24 cellular contexts compared by ENCODE assay signal in the genomic region with DNA sequence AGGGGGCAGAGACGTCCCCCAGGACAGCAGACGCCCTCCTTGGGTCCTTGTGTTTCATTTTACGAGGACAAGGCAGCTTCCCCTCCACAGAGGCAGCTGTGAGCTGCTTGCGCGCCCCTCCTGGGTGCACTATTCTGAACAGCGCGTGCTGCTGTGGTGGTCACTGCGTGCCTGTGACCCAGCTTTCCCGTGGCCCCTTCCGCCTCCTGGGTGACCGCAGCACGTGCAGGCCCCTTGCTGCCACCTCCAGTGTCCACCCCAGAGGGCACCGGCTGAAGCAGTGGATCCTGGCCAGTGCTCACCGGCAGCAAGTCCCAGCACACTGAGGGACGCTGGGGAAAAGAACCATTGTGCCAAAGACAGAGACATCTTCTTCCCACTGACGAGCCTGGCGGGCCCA.
"Had no signal": no experiment of that assay in that cellular context is flagged by ENCODE, and none has a peak within 500 bp of the region (broad histone marks: within the 10 kb centered on the region; RNA-seq: fewer than 3 reads in every experiment).

No MANE protein-coding gene starts in this region.

- H3K4me1 ChIP-seq: body of pancreas, colonic mucosa, esophagus squamous epithelium, gastroesophageal sphincter had no signal

- DNase-seq: activated CD4-positive, alpha-beta memory T cell treated with anti-CD3 and anti-CD28 coated beads for 36 hours; activated CD4-positive, alpha-beta T cell treated with anti-CD3 and anti-CD28 coated beads for 36 hours; activated CD4-positive, alpha-beta T cell treated with anti-CD3 and anti-CD28 coated beads, Interleukin-2, amount 10 ng/mL, durations not matched to agents 24 days and 14 days; activated CD4-positive, CD25-positive, alpha-beta regulatory T cell; activated CD4-positive, CD25-positive, alpha-beta regulatory T cell treated with anti-CD3 and anti-CD28 coated beads, Interleukin-2, amount 50 U/mL, for 72 hours; activated CD8-positive, alpha-beta memory T cell treated with anti-CD3 and anti-CD28 coated beads, Interleukin-2, amount 10 ng/mL, durations not matched to agents 7 days and 5 days; activated CD8-positive, alpha-beta memory T cell treated with anti-CD3 and anti-CD28 coated beads, Interleukin-2, amount 50 U/mL, for 4 hours; activated CD8-positive, alpha-beta T cell treated with anti-CD3 and anti-CD28 coated beads, Interleukin-2, amount 10 ng/mL, durations not matched to agents 7 days and 5 days; activated effector memory CD4-positive, alpha-beta T cell treated with Interleukin-2 at 50 U/mL for 16 hours; activated gamma-delta T cell treated with Interleukin-2 at 50 U/mL for 16 hours; activated naive CD4-positive, alpha-beta T cell treated with anti-CD3 and anti-CD28 coated beads, Interleukin-2, amount 50 U/mL, for 16 hours; activated naive CD4-positive, alpha-beta T cell treated with Interleukin-2 at 50 U/mL for 16 hours; activated T-cell treated with anti-CD3 and anti-CD28 coated beads, Interleukin-2, amount 50 U/mL, for 1 hour; amniotic stem cell; anterior cingulate cortex; body of pancreas; colonic mucosa; effector CD8-positive, alpha-beta T cell; esophagus squamous epithelium; foreskin melanocyte; T-helper 2 cell had no signal

- H3K4me3 ChIP-seq: body of pancreas, colonic mucosa, esophagus squamous epithelium, gastroesophageal sphincter had no signal

- H3K27ac ChIP-seq: body of pancreas, colonic mucosa, epithelial cell of prostate, esophagus squamous epithelium, gastroesophageal sphincter had no signal

- H3K27me3 ChIP-seq: body of pancreas, colonic mucosa, esophagus squamous epithelium had no signal

- H3K9me3 ChIP-seq: body of pancreas, colonic mucosa, esophagus squamous epithelium had no signal

- H3K36me3 ChIP-seq: colonic mucosa, esophagus squamous epithelium, gastroesophageal sphincter had no signal

- ATAC-seq: activated CD4-positive, alpha-beta T cell treated with anti-CD3 and anti-CD28 coated beads for 36 hours; activated CD8-positive, alpha-beta memory T cell treated with anti-CD3 and anti-CD28 coated beads, Interleukin-2, amount 10 ng/mL, durations not matched to agents 7 days and 5 days; activated CD8-positive, alpha-beta T cell treated with anti-CD3 and anti-CD28 coated beads, Interleukin-2, amount 10 ng/mL, durations not matched to agents 7 days and 5 days; activated T-helper 17 cell treated with anti-CD3 and anti-CD28 coated beads, Interleukin-2, amount 50 U/mL, for 72 hours; body of pancreas; gastroesophageal sphincter had no signal
